Comparison of ENCODE assay signal across 1 cellular context in genomic region chr16:26709175-26709574, GRCh38.
TF ChIP-seq lines count a peak whose summit lies in the region.

No MANE protein-coding gene starts in this region.

TF ChIP-seq in H1, 55 proteins besides CTCF, POLR2A, EP300 and RAD21:
- TF ChIP-seq ATF3 (IDR thresholded peaks at IDR 0.05; ENCODE audit: insufficient read depth, low read depth, low read length): no peak
- 0 out of 2 replicates have a peak, but pooled peaks have one; percentile 25 for TF ChIP-seq NRF1 (IDR thresholded peaks at IDR 0.05; ENCODE audit: low read depth, low read length)
